Comparison of ENCODE assay signal across 1 cellular context in genomic region chr1:183806086-183806485, GRCh38.
TF ChIP-seq lines count a peak whose summit lies in the region.

No MANE protein-coding gene starts in this region.

TF ChIP-seq in GM23338, 12 proteins besides CTCF, POLR2A, EP300 and RAD21 (continued from another document):
- TF ChIP-seq ZNF462 (CRISPR knock-in tag; IDR thresholded peaks at IDR 0.05) (no peak), STAT1 (IDR thresholded peaks at IDR 0.05; ENCODE audit: unreplicated experiment) (no peak), ZNF114 (CRISPR knock-in tag; IDR thresholded peaks at IDR 0.05) (no peak), ZNF331 (CRISPR knock-in tag; IDR thresholded peaks at IDR 0.05; ENCODE audit: low read depth) (no peak), POLR2AphosphoS5 (IDR thresholded peaks at IDR 0.05; ENCODE audit: low read depth) (no peak), CREB1 (CRISPR knock-in tag; IDR thresholded peaks at IDR 0.05; ENCODE audit: low read depth) (no peak), JUNB (IDR thresholded peaks at IDR 0.05; ENCODE audit: unreplicated experiment) (no peak), ETS1 (IDR thresholded peaks at IDR 0.05) (no peak), REST (IDR thresholded peaks at IDR 0.05; ENCODE audit: unreplicated experiment) (no peak), NANOG (IDR thresholded peaks at IDR 0.05; ENCODE audit: borderline replicate concordance) (no peak), EZH2phosphoT487 (IDR thresholded peaks at IDR 0.05; ENCODE audit: unreplicated experiment) (no peak)
TF ChIP-seq in GM23338: peak in this region for 0.
